ENCODE assay signal across 7 cellular contexts in the genomic region with DNA sequence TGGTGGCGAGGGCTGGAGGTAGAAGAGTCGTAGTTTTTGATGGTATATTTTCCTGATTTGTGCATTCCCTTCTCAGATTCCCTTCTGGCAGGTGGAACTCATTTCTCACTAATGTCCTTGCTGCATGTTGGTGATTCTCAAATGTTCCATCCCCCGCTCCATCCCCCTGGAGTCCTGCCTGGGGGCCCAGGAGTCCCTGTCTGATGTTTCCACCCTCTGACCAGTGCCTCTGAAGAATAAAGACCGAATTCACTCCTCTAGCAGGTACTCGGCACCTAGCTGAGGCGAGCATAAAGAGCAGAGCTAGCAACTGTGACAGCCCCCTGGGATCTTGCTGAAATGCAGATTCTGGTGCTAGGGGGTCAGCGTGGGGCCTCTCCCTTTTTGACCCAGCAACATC.
A peak's percentile ranks its signal among the peaks of the same experiment; 100 is the strongest.
DNase-seq lines count a peak whose midpoint lies in the region; TF ChIP-seq lines count a peak whose summit lies in the region.
"Not testable (repeated sequence)": the region's sequence is repeated elsewhere in the genome, so short reads cannot be mapped to it uniquely, and the experiment has no call there.

No MANE protein-coding gene starts in this region.

- H3K27ac ChIP-seq in endodermal cell (ENCODE audit: low read depth, low read length), result not testable (repeated sequence)

- H3K27me3 Mint-ChIP-seq in activated CD4-positive, alpha-beta T cell treated with anti-CD3 and anti-CD28 coated beads, Interleukin-2, amount 10 ng/mL, durations not matched to agents 24 days and 14 days; activated T-cell treated with anti-CD3 and anti-CD28 coated beads, Interleukin-2, amount 50 U/mL, for 24 hours; activated naive CD8-positive, alpha-beta T cell; endodermal cell (ENCODE audit: insufficient read depth): not testable (repeated sequence)

- not testable (repeated sequence) for H3K4me3 Mint-ChIP-seq in activated CD4-positive, alpha-beta T cell treated with anti-CD3 and anti-CD28 coated beads, Interleukin-2, amount 10 ng/mL, durations not matched to agents 24 days and 14 days; activated T-cell treated with anti-CD3 and anti-CD28 coated beads, Interleukin-2, amount 50 U/mL, for 24 hours; endodermal cell
- H3K4me3 Mint-ChIP-seq in activated naive CD8-positive, alpha-beta T cell, result peak overlapping the region; percentile 10

- not testable (repeated sequence) for H3K9me3 ChIP-seq in endodermal cell (ENCODE audit: control insufficient read depth, low read length)

- not testable (repeated sequence) for TF ChIP-seq CTCF in endodermal cell (conservative IDR thresholded peaks at IDR 0.05)

- H3K9ac ChIP-seq in endodermal cell (ENCODE audit: extremely low read depth, low read length, poor library complexity, severe bottlenecking), result not testable (repeated sequence)

- peaks cover 21% of the 10 kb centered on the region for H3K36me3 Mint-ChIP-seq in activated CD4-positive, alpha-beta T cell treated with anti-CD3 and anti-CD28 coated beads, Interleukin-2, amount 10 ng/mL, durations not matched to agents 24 days and 14 days (ENCODE audit: low read depth)
- H3K36me3 Mint-ChIP-seq in activated T-cell treated with anti-CD3 and anti-CD28 coated beads, Interleukin-2, amount 50 U/mL, for 24 hours (ENCODE audit: low read depth); activated naive CD8-positive, alpha-beta T cell; endodermal cell (ENCODE audit: low read depth): not testable (repeated sequence)

- not testable (repeated sequence) for H3K36me3 ChIP-seq in endodermal cell (ENCODE audit: control insufficient read depth, insufficient read depth, low read length)

- H3K27ac Mint-ChIP-seq in activated CD4-positive, alpha-beta T cell treated with anti-CD3 and anti-CD28 coated beads, Interleukin-2, amount 10 ng/mL, durations not matched to agents 24 days and 14 days, result peak overlapping the region; percentile 60
- peak overlapping the region; percentile 26 for H3K27ac Mint-ChIP-seq in activated T-cell treated with anti-CD3 and anti-CD28 coated beads, Interleukin-2, amount 50 U/mL, for 24 hours
- peak overlapping the region; percentile 86 for H3K27ac Mint-ChIP-seq in activated naive CD8-positive, alpha-beta T cell
- not testable (repeated sequence) for H3K27ac Mint-ChIP-seq in endodermal cell

- WGBS in endodermal cell (ENCODE audit: insufficient coverage in 1 of 2, insufficient read length in 1 of 2), 2 experiments, result 84 to 86% methylated on average over 5 to 7 of the region's 7 CpGs

- H3K9me3 Mint-ChIP-seq in activated CD4-positive, alpha-beta T cell treated with anti-CD3 and anti-CD28 coated beads, Interleukin-2, amount 10 ng/mL, durations not matched to agents 24 days and 14 days; activated T-cell treated with anti-CD3 and anti-CD28 coated beads, Interleukin-2, amount 50 U/mL, for 24 hours; activated naive CD8-positive, alpha-beta T cell (ENCODE audit: low read depth); endodermal cell: not testable (repeated sequence)

- intact Hi-C loops in activated CD4-positive, alpha-beta T cell treated with anti-CD3 and anti-CD28 coated beads, Interleukin-2, amount 10 ng/mL, durations not matched to agents 24 days and 14 days (cut with micrococcal nuclease), result not testable (repeated sequence)

- not testable (repeated sequence) for H3K4me1 ChIP-seq in endodermal cell (ENCODE audit: control insufficient read depth, insufficient read depth, low read length)

- not testable (repeated sequence) for H3K27me3 ChIP-seq in endodermal cell (ENCODE audit: control insufficient read depth, insufficient read depth, low read length, poor library complexity, severe bottlenecking)

- DNase-seq in AG08396 (ENCODE audit: low spot score), result peak; percentile 0
- peak; percentile 1 for DNase-seq in D341Med (ENCODE audit: low spot score)
- DNase-seq in activated CD4-positive, alpha-beta T cell treated with anti-CD3 and anti-CD28 coated beads, Interleukin-2, amount 10 ng/mL, durations not matched to agents 24 days and 14 days, result not testable (repeated sequence)
- peak; percentile 32 for DNase-seq in activated T-cell treated with anti-CD3 and anti-CD28 coated beads, Interleukin-2, amount 50 U/mL, for 24 hours
- peak; percentile 25 for DNase-seq in endodermal cell
- DNase-seq in islet precursor cell, result peak; percentile 8

- H3K4me3 ChIP-seq in endodermal cell (ENCODE audit: low read length), result not testable (repeated sequence)

- peaks cover 23% of the 10 kb centered on the region for H3K4me1 Mint-ChIP-seq in activated CD4-positive, alpha-beta T cell treated with anti-CD3 and anti-CD28 coated beads, Interleukin-2, amount 10 ng/mL, durations not matched to agents 24 days and 14 days
- H3K4me1 Mint-ChIP-seq in activated T-cell treated with anti-CD3 and anti-CD28 coated beads, Interleukin-2, amount 50 U/mL, for 24 hours (ENCODE audit: low read depth), result peaks cover 26% of the 10 kb centered on the region
- peaks cover 30% of the 10 kb centered on the region for H3K4me1 Mint-ChIP-seq in activated naive CD8-positive, alpha-beta T cell (ENCODE audit: low read depth)
- H3K4me1 Mint-ChIP-seq in endodermal cell, result peaks cover 12% of the 10 kb centered on the region
